In genomic region chr11:16985297-16985696, GRCh38 we compare ENCODE assay signal across 1 cellular context.
A peak's percentile ranks its signal among the peaks of the same experiment; 100 is the strongest.
TF ChIP-seq lines count a peak whose summit lies in the region.

No MANE protein-coding gene starts in this region.

TF ChIP-seq in HepG2, 621 proteins besides CTCF, POLR2A, EP300 and RAD21 (continued from another document and continues in another):
- 0 out of 2 replicates have a peak, but pooled peaks have one; percentile 26 for TF ChIP-seq NCOR1 (IDR thresholded peaks at IDR 0.05; ENCODE audit: borderline replicate concordance, low read length)
- TF ChIP-seq SAP130 (CRISPR knock-in tag; IDR thresholded peaks at IDR 0.05; ENCODE audit: low read depth): peak; percentile 38; the same call in 1 of the 2 replicates
- TF ChIP-seq ZNF224 (CRISPR knock-in tag; IDR thresholded peaks at IDR 0.05): no peak
- TF ChIP-seq, protein P1, sequence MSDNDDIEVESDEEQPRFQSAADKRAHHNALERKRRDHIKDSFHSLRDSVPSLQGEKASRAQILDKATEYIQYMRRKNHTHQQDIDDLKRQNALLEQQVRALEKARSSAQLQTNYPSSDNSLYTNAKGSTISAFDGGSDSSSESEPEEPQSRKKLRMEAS (IDR thresholded peaks at IDR 0.05): peak; percentile 34; the same call in 1 of the 2 replicates
- peak; percentile 78; the same call in 1 of the 2 replicates for TF ChIP-seq HNF4G (IDR thresholded peaks at IDR 0.05; ENCODE audit: borderline replicate concordance, low read depth, low read length)
- TF ChIP-seq HNF4G (CRISPR knock-in tag; IDR thresholded peaks at IDR 0.05; ENCODE audit: borderline replicate concordance, low read depth): no peak
- peak; percentile 32 for TF ChIP-seq TBL1XR1 (IDR thresholded peaks at IDR 0.05; ENCODE audit: borderline replicate concordance, low read length, partially characterized antibody)
- no peak for TF ChIP-seq JUNB (CRISPR knock-in tag; IDR thresholded peaks at IDR 0.05; ENCODE audit: borderline replicate concordance)
- no peak for TF ChIP-seq SOX13 (IDR thresholded peaks at IDR 0.05)
- peak in 1 of 2 experiments; percentile 64; a peak in 2 of 4 replicates for TF ChIP-seq SOX13 (CRISPR knock-in tag; conservative IDR thresholded peaks at IDR 0.05 in 1 of 2, IDR thresholded peaks at IDR 0.05 in 1 of 2)
- no peak for TF ChIP-seq ZFX (CRISPR knock-in tag; IDR thresholded peaks at IDR 0.05; ENCODE audit: low read depth)
- TF ChIP-seq SIX4 (CRISPR knock-in tag; IDR thresholded peaks at IDR 0.05): peak; percentile 76
- peak; percentile 32; the same call in 1 of the 2 replicates for TF ChIP-seq GATAD2A (CRISPR knock-in tag; IDR thresholded peaks at IDR 0.05)
- TF ChIP-seq ETV6 (CRISPR knock-in tag; conservative IDR thresholded peaks at IDR 0.05): no peak
- no peak for TF ChIP-seq ELF3 (CRISPR knock-in tag; IDR thresholded peaks at IDR 0.05)
- TF ChIP-seq THAP11 (CRISPR knock-in tag; IDR thresholded peaks at IDR 0.05): peak; percentile 17; the same call in 1 of the 2 replicates
- TF ChIP-seq BCL6 (CRISPR knock-in tag; IDR thresholded peaks at IDR 0.05): peak; percentile 38; the same call in 1 of the 2 replicates
- no peak for TF ChIP-seq ZNF101 (CRISPR knock-in tag; IDR thresholded peaks at IDR 0.05; ENCODE audit: borderline replicate concordance, low read depth)
- peak; percentile 72 for TF ChIP-seq PAXIP1 (CRISPR knock-in tag; conservative IDR thresholded peaks at IDR 0.05)
- TF ChIP-seq SKI (IDR thresholded peaks at IDR 0.05; ENCODE audit: partially characterized antibody): peak; percentile 30
- TF ChIP-seq MTERF4 (CRISPR knock-in tag; IDR thresholded peaks at IDR 0.05): no peak
- TF ChIP-seq POLR2AphosphoS5 (IDR thresholded peaks at IDR 0.05; ENCODE audit: low read depth, low read length): no peak
- TF ChIP-seq FOXJ3 (CRISPR knock-in tag; IDR thresholded peaks at IDR 0.05; ENCODE audit: borderline replicate concordance): peak; percentile 25; the same call in 1 of the 2 replicates
- TF ChIP-seq, protein P2, sequence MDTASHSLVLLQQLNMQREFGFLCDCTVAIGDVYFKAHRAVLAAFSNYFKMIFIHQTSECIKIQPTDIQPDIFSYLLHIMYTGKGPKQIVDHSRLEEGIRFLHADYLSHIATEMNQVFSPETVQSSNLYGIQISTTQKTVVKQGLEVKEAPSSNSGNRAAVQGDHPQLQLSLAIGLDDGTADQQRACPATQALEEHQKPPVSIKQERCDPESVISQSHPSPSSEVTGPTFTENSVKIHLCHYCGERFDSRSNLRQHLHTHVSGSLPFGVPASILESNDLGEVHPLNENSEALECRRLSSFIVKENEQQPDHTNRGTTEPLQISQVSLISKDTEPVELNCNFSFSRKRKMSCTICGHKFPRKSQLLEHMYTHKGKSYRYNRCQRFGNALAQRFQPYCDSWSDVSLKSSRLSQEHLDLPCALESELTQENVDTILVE (CRISPR knock-in tag; IDR thresholded peaks at IDR 0.05): no peak
- TF ChIP-seq, protein P3, sequence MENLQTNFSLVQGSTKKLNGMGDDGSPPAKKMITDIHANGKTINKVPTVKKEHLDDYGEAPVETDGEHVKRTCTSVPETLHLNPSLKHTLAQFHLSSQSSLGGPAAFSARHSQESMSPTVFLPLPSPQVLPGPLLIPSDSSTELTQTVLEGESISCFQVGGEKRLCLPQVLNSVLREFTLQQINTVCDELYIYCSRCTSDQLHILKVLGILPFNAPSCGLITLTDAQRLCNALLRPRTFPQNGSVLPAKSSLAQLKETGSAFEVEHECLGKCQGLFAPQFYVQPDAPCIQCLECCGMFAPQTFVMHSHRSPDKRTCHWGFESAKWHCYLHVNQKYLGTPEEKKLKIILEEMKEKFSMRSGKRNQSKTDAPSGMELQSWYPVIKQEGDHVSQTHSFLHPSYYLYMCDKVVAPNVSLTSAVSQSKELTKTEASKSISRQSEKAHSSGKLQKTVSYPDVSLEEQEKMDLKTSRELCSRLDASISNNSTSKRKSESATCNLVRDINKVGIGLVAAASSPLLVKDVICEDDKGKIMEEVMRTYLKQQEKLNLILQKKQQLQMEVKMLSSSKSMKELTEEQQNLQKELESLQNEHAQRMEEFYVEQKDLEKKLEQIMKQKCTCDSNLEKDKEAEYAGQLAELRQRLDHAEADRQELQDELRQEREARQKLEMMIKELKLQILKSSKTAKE (CRISPR knock-in tag; IDR thresholded peaks at IDR 0.05; ENCODE audit: borderline replicate concordance): 0 out of 2 replicates have a peak, but pooled peaks have one; percentile 10
- TF ChIP-seq BRCA1 (CRISPR knock-in tag; IDR thresholded peaks at IDR 0.05): no peak
- TF ChIP-seq KAT2B (IDR thresholded peaks at IDR 0.05; ENCODE audit: borderline replicate concordance, low read depth, low read length): no peak
- no peak for TF ChIP-seq GATAD1 (CRISPR knock-in tag; IDR thresholded peaks at IDR 0.05)
- TF ChIP-seq NR2C2 (CRISPR knock-in tag; IDR thresholded peaks at IDR 0.05; ENCODE audit: borderline replicate concordance): peak; percentile 40; the same call in 1 of the 2 replicates
- peak; percentile 16; the same call in 1 of the 2 replicates for TF ChIP-seq MLXIP (CRISPR knock-in tag; IDR thresholded peaks at IDR 0.05; ENCODE audit: borderline replicate concordance)
- no peak for TF ChIP-seq KAT8 (CRISPR knock-in tag; IDR thresholded peaks at IDR 0.05)
- no peak for TF ChIP-seq MAZ (IDR thresholded peaks at IDR 0.05; ENCODE audit: borderline replicate concordance, low read depth, low read length)
- peak; percentile 23; the same call in 1 of the 2 replicates for TF ChIP-seq MAZ (CRISPR knock-in tag; IDR thresholded peaks at IDR 0.05; ENCODE audit: low read depth)
- TF ChIP-seq RAD51 (IDR thresholded peaks at IDR 0.05; ENCODE audit: borderline replicate concordance): 0 out of 2 replicates have a peak, but pooled peaks have one; percentile 23
- TF ChIP-seq, protein P4, sequence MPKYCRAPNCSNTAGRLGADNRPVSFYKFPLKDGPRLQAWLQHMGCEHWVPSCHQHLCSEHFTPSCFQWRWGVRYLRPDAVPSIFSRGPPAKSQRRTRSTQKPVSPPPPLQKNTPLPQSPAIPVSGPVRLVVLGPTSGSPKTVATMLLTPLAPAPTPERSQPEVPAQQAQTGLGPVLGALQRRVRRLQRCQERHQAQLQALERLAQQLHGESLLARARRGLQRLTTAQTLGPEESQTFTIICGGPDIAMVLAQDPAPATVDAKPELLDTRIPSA (CRISPR knock-in tag; IDR thresholded peaks at IDR 0.05; ENCODE audit: borderline replicate concordance): no peak
- no peak for TF ChIP-seq TCF7L2 (IDR thresholded peaks at IDR 0.05; ENCODE audit: low read depth, low read length)
- TF ChIP-seq ZSCAN31 (CRISPR knock-in tag; IDR thresholded peaks at IDR 0.05; ENCODE audit: low read depth): no peak
- peak; percentile 26; the same call in 1 of the 2 replicates for TF ChIP-seq SPEN (CRISPR knock-in tag; IDR thresholded peaks at IDR 0.05; ENCODE audit: low read depth)
- no peak for TF ChIP-seq ZC3H13 (CRISPR knock-in tag; IDR thresholded peaks at IDR 0.05)
- TF ChIP-seq ZNF329 (CRISPR knock-in tag; IDR thresholded peaks at IDR 0.05; ENCODE audit: low read depth): no peak
- TF ChIP-seq KLF15 (CRISPR knock-in tag; IDR thresholded peaks at IDR 0.05; ENCODE audit: borderline replicate concordance): no peak
- TF ChIP-seq, protein P5, sequence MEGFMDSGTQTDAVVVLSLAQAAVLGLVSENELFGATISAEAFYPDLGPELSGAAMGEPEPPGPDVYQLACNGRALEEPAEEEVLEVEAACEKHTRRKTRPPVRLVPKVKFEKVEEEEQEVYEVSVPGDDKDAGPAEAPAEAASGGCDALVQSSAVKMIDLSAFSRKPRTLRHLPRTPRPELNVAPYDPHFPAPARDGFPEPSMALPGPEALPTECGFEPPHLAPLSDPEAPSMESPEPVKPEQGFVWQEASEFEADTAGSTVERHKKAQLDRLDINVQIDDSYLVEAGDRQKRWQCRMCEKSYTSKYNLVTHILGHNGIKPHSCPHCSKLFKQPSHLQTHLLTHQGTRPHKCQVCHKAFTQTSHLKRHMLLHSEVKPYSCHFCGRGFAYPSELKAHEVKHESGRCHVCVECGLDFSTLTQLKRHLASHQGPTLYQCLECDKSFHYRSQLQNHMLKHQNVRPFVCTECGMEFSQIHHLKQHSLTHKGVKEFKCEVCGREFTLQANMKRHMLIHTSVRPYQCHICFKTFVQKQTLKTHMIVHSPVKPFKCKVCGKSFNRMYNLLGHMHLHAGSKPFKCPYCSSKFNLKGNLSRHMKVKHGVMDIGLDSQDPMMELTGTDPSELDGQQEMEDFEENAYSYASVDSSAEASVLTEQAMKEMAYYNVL (CRISPR knock-in tag; IDR thresholded peaks at IDR 0.05; ENCODE audit: borderline replicate concordance): 0 out of 2 replicates have a peak, but pooled peaks have one; percentile 26
- TF ChIP-seq EHMT2 (IDR thresholded peaks at IDR 0.05; ENCODE audit: borderline replicate concordance, low read depth, low read length): 0 out of 2 replicates have a peak, but pooled peaks have one; percentile 3
- TF ChIP-seq MLX (CRISPR knock-in tag; IDR thresholded peaks at IDR 0.05): peak; percentile 97
- peak; percentile 40; the same call in 1 of the 2 replicates for TF ChIP-seq ZNF331 (CRISPR knock-in tag; IDR thresholded peaks at IDR 0.05)
- peak; percentile 76 for TF ChIP-seq USF2 (IDR thresholded peaks at IDR 0.05; ENCODE audit: low read depth, low read length)
- peak; percentile 89; the same call in 1 of the 2 replicates for TF ChIP-seq USF2 (CRISPR knock-in tag; IDR thresholded peaks at IDR 0.05; ENCODE audit: borderline replicate concordance)
- no peak for TF ChIP-seq CC2D1A (CRISPR knock-in tag; IDR thresholded peaks at IDR 0.05)
